15 cellular contexts compared by ENCODE assay signal in genomic region chr10:121594623-121595320, GRCh38. TPM values are rescaled to one million over a fixed set of nuclear protein-coding genes. Genes with fewer than 3 reads are reported as not detected.
DNase-seq lines count a peak whose midpoint lies in the region; ATAC-seq and TF ChIP-seq lines count a peak whose summit lies in the region.
"Had no signal": no experiment of that assay in that cellular context is flagged by ENCODE, and none has a peak within 500 bp of the region (broad histone marks: within the 10 kb centered on the region; RNA-seq: fewer than 3 reads in every experiment).

No MANE protein-coding gene starts in this region.

- no TSS peak for BruUV-seq in OCI-LY7 (replicated peaks; lab: Mats Ljungman, UMichigan)

- H3K79me1 ChIP-seq in neuronal stem cell (ENCODE audit: low read depth, low read length), result no peaks in the 10 kb centered on the region

- H3K36me3 ChIP-seq in esophagus (ENCODE audit: control insufficient read depth in 2 of 2, insufficient read depth in 2 of 2, low read length in 1 of 2) (no peaks in the 10 kb centered on the region), neural progenitor cell (no peaks in the 10 kb centered on the region), OCI-LY7 (ENCODE audit: insufficient read depth, low read length) (no peaks in the 10 kb centered on the region), neuronal stem cell (replicated peaks in 1 of 2; ENCODE audit: control insufficient read depth in 2 of 2, insufficient read depth in 2 of 2, low read length in 2 of 2) (peaks cover 5 to 13% of the 10 kb centered on the region in 2 donors)
- H3K36me3 ChIP-seq: lower lobe of right lung had no signal

- no peak overlapping the region for H2AK5ac ChIP-seq in neuronal stem cell (ENCODE audit: low read depth, low read length)

- intact Hi-C loops in OCI-LY7 (cut with micrococcal nuclease; ENCODE audit: unreplicated experiment), result no loop called here

- H2BK15ac ChIP-seq in neuronal stem cell (ENCODE audit: low read length), result no peak overlapping the region

- H3K9me3 ChIP-seq in esophagus (ENCODE audit: control insufficient read depth in 2 of 2, insufficient read depth in 1 of 2, low read depth in 1 of 2, low read length in 1 of 2) (no peaks in the 10 kb centered on the region), neural progenitor cell (ENCODE audit: low read depth) (no peaks in the 10 kb centered on the region), OCI-LY7 (ENCODE audit: low read length) (no peaks in the 10 kb centered on the region), neuronal stem cell (replicated peaks in 1 of 2; ENCODE audit: control insufficient read depth in 2 of 2, insufficient read depth in 1 of 2, low read depth in 1 of 2, low read length in 2 of 2) (peaks cover 0 to 4% of the 10 kb centered on the region in 2 donors)
- H3K9me3 ChIP-seq: lower lobe of right lung had no signal

- no peak overlapping the region for H3K18ac ChIP-seq in neuronal stem cell (ENCODE audit: low read length)

- H3K27ac Mint-ChIP-seq in neural progenitor cell, result no peak overlapping the region

- no peak overlapping the region for H4K91ac ChIP-seq in neuronal stem cell (ENCODE audit: low read depth, low read length, poor library complexity)

- H2AFZ ChIP-seq in neural progenitor cell (replicated peaks) (no peak overlapping the region), OCI-LY7 (ENCODE audit: low read length) (no peak overlapping the region), neuronal stem cell (ENCODE audit: low read length) (no peak overlapping the region)

- no peak for ATAC-seq in GM19328 (IDR thresholded peaks at IDR 0.05; ENCODE audit: unreplicated experiment)
- ATAC-seq: lower lobe of right lung had no signal

- no peak overlapping the region for H3K14ac ChIP-seq in neuronal stem cell (ENCODE audit: low read length)

- no peak overlapping the region for H3K4ac ChIP-seq in neuronal stem cell (ENCODE audit: low read length)

- DNase-seq in AG10803 (ENCODE audit: low read depth) (peak; percentile 73), M059J (ENCODE audit: low read depth) (peak; percentile 24), neural progenitor cell (ENCODE audit: low spot score) (no peak), OCI-LY7 (ENCODE audit: low spot score) (no peak), neuronal stem cell (ENCODE audit: low spot score) (no peak), epidermal melanocyte (ENCODE audit: insufficient read length, low spot score) (no peak)
- DNase-seq: activated naive CD4-positive, alpha-beta T cell treated with Interleukin-2 at 50 U/mL for 16 hours; DMS153; lower lobe of right lung; NCI-H1092 treated with DMSO at 0.1 percent for 48 hours; occipital lobe had no signal

- H3K4me2 ChIP-seq in neural progenitor cell (peak overlapping the region; percentile 79), OCI-LY7 (ENCODE audit: low read length) (no peak overlapping the region), neuronal stem cell (ENCODE audit: insufficient read depth, low read length, poor library complexity, severe bottlenecking) (no peak overlapping the region)

- H3K27me3 Mint-ChIP-seq in neural progenitor cell (ENCODE audit: insufficient read depth, low read depth), result peaks cover 19% of the 10 kb centered on the region

- H3K4me1 Mint-ChIP-seq in neural progenitor cell, result peaks cover 57% of the 10 kb centered on the region

- peaks cover 42% of the 10 kb centered on the region for H3F3A ChIP-seq in neural progenitor cell (ENCODE audit: low read depth)

- H3K4me1 ChIP-seq in esophagus (ENCODE audit: control insufficient read depth in 2 of 2, insufficient read depth in 2 of 2, low read length in 1 of 2) (peaks cover 3 to 17% of the 10 kb centered on the region in 2 donors), neural progenitor cell (peaks cover 51% of the 10 kb centered on the region), OCI-LY7 (ENCODE audit: insufficient read depth, low read length, poor library complexity, severe bottlenecking) (no peaks in the 10 kb centered on the region), neuronal stem cell (ENCODE audit: control insufficient read depth in 2 of 2, insufficient read depth in 1 of 2, low read depth in 1 of 2, low read length in 2 of 2) (peaks cover 10 to 22% of the 10 kb centered on the region in 2 donors)

- H3K23ac ChIP-seq in neuronal stem cell (ENCODE audit: low read depth, low read length, poor library complexity), result no peak overlapping the region

- peaks cover 70% of the 10 kb centered on the region for H4K20me1 ChIP-seq in neural progenitor cell (ENCODE audit: low read depth)
- no peaks in the 10 kb centered on the region for H4K20me1 ChIP-seq in OCI-LY7 (ENCODE audit: insufficient read depth, low read length)

- H3K9me3 Mint-ChIP-seq in neural progenitor cell, result no peaks in the 10 kb centered on the region

- no peaks in the 10 kb centered on the region for H3K9me2 ChIP-seq in OCI-LY7 (ENCODE audit: insufficient read depth, low read length)

- no peak for TF ChIP-seq CTCF in AG10803 (conservative IDR thresholded peaks at IDR 0.05; ENCODE audit: low read length)
- TF ChIP-seq CTCF in neural progenitor cell (IDR thresholded peaks at IDR 0.05), result no peak
- TF ChIP-seq CTCF in OCI-LY7 (conservative IDR thresholded peaks at IDR 0.05; ENCODE audit: low read length), result no peak

- H3K9ac ChIP-seq in neural progenitor cell (no peak overlapping the region), neuronal stem cell (ENCODE audit: low read depth, low read length, poor library complexity) (no peak overlapping the region)

- H2BK120ac ChIP-seq in neuronal stem cell (ENCODE audit: low read depth, low read length), result no peak overlapping the region

- H3K79me2 ChIP-seq in neural progenitor cell (ENCODE audit: low read depth), result peaks cover 83% of the 10 kb centered on the region
- H3K79me2 ChIP-seq in OCI-LY7 (ENCODE audit: insufficient read depth, low read depth, low read length), result no peaks in the 10 kb centered on the region

- H3K27ac ChIP-seq in esophagus (ENCODE audit: low read depth in 2 of 2, low read length in 1 of 2) (peak overlapping the region; percentile 38 to 58), neural progenitor cell (no peak overlapping the region), OCI-LY7 (ENCODE audit: low read depth, low read length, poor library complexity, severe bottlenecking) (no peak overlapping the region), neuronal stem cell (replicated peaks; ENCODE audit: low read length) (no peak overlapping the region)
- H3K27ac ChIP-seq: SK-N-MC had no signal

- H3K36me3 Mint-ChIP-seq in neural progenitor cell, result peaks cover 37% of the 10 kb centered on the region

- WGBS in esophagus, 2 donors, result 51 to 57% methylated on average over 5 of the region's 5 CpGs
- WGBS in neuronal stem cell (ENCODE audit: extremely low coverage in 2 of 2, insufficient read length in 2 of 2, insufficient replicate concordance in 1 of 2), 2 donors, result no CpG with 5 or more reads among the region's 5 CpGs

- POLR2A ChIA-PET in OCI-LY7 (lab: Charles Lee), result no interaction called here

- H3K4me3 Mint-ChIP-seq in neural progenitor cell, result peak overlapping the region; percentile 93

- no peak overlapping the region for H3K4me3 ChIP-seq in AG10803 (ENCODE audit: low read length)
- no peak overlapping the region for H3K4me3 ChIP-seq in esophagus (ENCODE audit: low read depth in 1 of 2, low read length in 2 of 2)
- H3K4me3 ChIP-seq in neural progenitor cell, result peak overlapping the region; percentile 82
- H3K4me3 ChIP-seq in OCI-LY7 (ENCODE audit: low read depth, low read length, poor library complexity, severe bottlenecking), result no peak overlapping the region
- no peak overlapping the region for H3K4me3 ChIP-seq in neuronal stem cell (ENCODE audit: low read length in 2 of 2)
- H3K4me3 ChIP-seq: SK-N-MC had no signal

- H2BK5ac ChIP-seq in neuronal stem cell (ENCODE audit: low read length), result no peak overlapping the region

- H4K8ac ChIP-seq in neuronal stem cell (ENCODE audit: low read depth, low read length), result no peak overlapping the region

- H2BK12ac ChIP-seq in neuronal stem cell (ENCODE audit: low read length), result no peak overlapping the region

- H3K27me3 ChIP-seq in esophagus (ENCODE audit: control insufficient read depth in 1 of 2, insufficient read depth in 2 of 2, low read length in 2 of 2), result no peaks in the 10 kb centered on the region
- H3K27me3 ChIP-seq in neural progenitor cell, result peaks cover 7% of the 10 kb centered on the region
- H3K27me3 ChIP-seq in neuronal stem cell (ENCODE audit: control insufficient read depth in 3 of 3, insufficient read depth in 3 of 3, low read depth in 1 of 3, low read length in 3 of 3), result peaks cover 0 to 28% (median 7%) of the 10 kb centered on the region in 3 experiments

- CTCF ChIA-PET in OCI-LY7 (lab: Charles Lee; ENCODE audit: unreplicated experiment), result no interaction called here

RNA-seq across cellular contexts. Expression of gene FGFR2, which starts 3.5 kb away (rescaled TPM):
- total RNA-seq in M059J (2014; rRNA removed; shearing (Covaris generic)), result 2.1 and 6.8 TPM in 2 replicates
- polyA plus RNA-seq in esophagus, result 10 to 100 TPM; 10.8 to 15.4 TPM
- total RNA-seq in neural progenitor cell (ENCODE audit: low replicate concordance), result 76.3 and 99.1 TPM in 2 replicates
- total RNA-seq in OCI-LY7 (2014; rRNA removed; shearing (Covaris generic)), result not detected in 2 replicates
- not detected in 2 replicates for total RNA-seq in OCI-LY7 (2022)
- 3.1 TPM for polyA plus RNA-seq in neuronal stem cell (2013, experiment 1 of 2)
- 3.4 TPM for polyA plus RNA-seq in neuronal stem cell (2013, experiment 2 of 2)
- polyA plus RNA-seq: AG04450 had no signal

Comparison
In these comparisons a context has a peak if more than half of its experiments do, and no peak if none do; other contexts are left out.
1. DNase-seq: peak in AG10803 (single experiment) and M059J (single experiment); none in neural progenitor cell (single experiment), OCI-LY7 (single experiment), neuronal stem cell (single experiment) and epidermal melanocyte (single experiment).
2. H3K27ac ChIP-seq: peak in esophagus (2 of 2); none in neural progenitor cell (single experiment), OCI-LY7 (single experiment) and neuronal stem cell (single experiment).